ENCODE assay signal across 8 cellular contexts in genomic region chr19:18593367-18594095, GRCh38. TPM values are rescaled to one million over a fixed set of nuclear protein-coding genes. Genes with fewer than 3 reads are reported as not detected.
DNase-seq lines count a peak whose midpoint lies in the region; ATAC-seq and TF ChIP-seq lines count a peak whose summit lies in the region.
"Had no signal": no experiment of that assay in that cellular context is flagged by ENCODE, and none has a peak within 500 bp of the region (broad histone marks: within the 10 kb centered on the region; RNA-seq: fewer than 3 reads in every experiment).

No MANE protein-coding gene starts in this region.

- TF ChIP-seq CTCF in DOHH2 (IDR thresholded peaks at IDR 0.05; ENCODE audit: low read depth, low read length, poor library complexity, severe bottlenecking): no peak
- no peak for TF ChIP-seq CTCF in dorsolateral prefrontal cortex (IDR thresholded peaks at IDR 0.05 in 54 of 56, conservative IDR thresholded peaks at IDR 0.05 in 2 of 56; ENCODE audit: low read depth in 1 of 56, partially characterized antibody in 56 of 56)
- no peak for TF ChIP-seq CTCF in neutrophil (IDR thresholded peaks at IDR 0.05)

- TF ChIP-seq RAD21 in Ishikawa (IDR thresholded peaks at IDR 0.05; ENCODE audit: low read depth): no peak

- peaks cover 54% of the 10 kb centered on the region for H3K4me1 ChIP-seq in DOHH2 (ENCODE audit: control insufficient read depth, low read length)
- peaks cover 29 to 32% of the 10 kb centered on the region in 2 experiments for H3K4me1 ChIP-seq in neutrophil (ENCODE audit: control insufficient read depth in 1 of 2, insufficient read depth in 1 of 2, low read depth in 1 of 2, low read length in 1 of 2)

- intact Hi-C loops in dorsolateral prefrontal cortex (cut with DNase I): loop anchor here (2.0 to 5.0 kb wide), 8 partner anchors 79 to 324 kb away; partner anchors contain the start of genes COPE (in 1 of the 2) and DDX49 (in 1 of the 2)

- DNase-seq in dorsolateral prefrontal cortex: no peak
- DNase-seq in NCI-H526 (lab: John Stamatoyannopoulos, UW): no peak
- DNase-seq in stimulated activated naive CD4-positive, alpha-beta T cell treated with Interleukin-2 at 50 U/mL for 16 hours (lab: John Stamatoyannopoulos, UW): no peak

- no peaks in the 10 kb centered on the region for H4K20me1 ChIP-seq in DOHH2 (ENCODE audit: control insufficient read depth, insufficient read depth, low read depth, low read length)

- peak overlapping the region; percentile 32; the same call in 1 of the 2 replicates for H3K27ac ChIP-seq in DOHH2 (ENCODE audit: low read depth, low read length)
- peak overlapping the region in 30 of 59 donors; percentile 2 to 75 (median 48) for H3K27ac ChIP-seq in dorsolateral prefrontal cortex
- H3K27ac ChIP-seq in neutrophil: peak overlapping the region; percentile 57

- no peaks in the 10 kb centered on the region for H3K9me3 ChIP-seq in DOHH2 (ENCODE audit: control insufficient read depth, insufficient read depth, low read length)
- no peaks in the 10 kb centered on the region for H3K9me3 ChIP-seq in neutrophil

- peaks cover 18% of the 10 kb centered on the region for H3K79me2 ChIP-seq in DOHH2 (ENCODE audit: control insufficient read depth, low read length)

- no peaks in the 10 kb centered on the region for H3K9me2 ChIP-seq in DOHH2 (replicated peaks; ENCODE audit: control insufficient read depth, low read length)

- TF ChIP-seq EP300 in Ishikawa (IDR thresholded peaks at IDR 0.05; ENCODE audit: borderline replicate concordance): no peak

- no peaks in the 10 kb centered on the region for H3K27me3 ChIP-seq in DOHH2 (ENCODE audit: control insufficient read depth, low read length)
- H3K27me3 ChIP-seq in dorsolateral prefrontal cortex: peaks cover 0 to 18% (median 7%) of the 10 kb centered on the region in 45 donors
- peaks cover 57% of the 10 kb centered on the region for H3K27me3 ChIP-seq in neutrophil

- peaks cover 9% of the 10 kb centered on the region for H3F3A ChIP-seq in DOHH2 (ENCODE audit: control insufficient read depth, insufficient read depth)

- H3K36me3 ChIP-seq in DOHH2 (ENCODE audit: control insufficient read depth, low read length): peaks cover 22% of the 10 kb centered on the region
- no peaks in the 10 kb centered on the region for H3K36me3 ChIP-seq in neutrophil

- peak overlapping the region; percentile 89 for H3K4me2 ChIP-seq in DOHH2 (ENCODE audit: low read length)

- H3K4me3 ChIP-seq in DOHH2 (ENCODE audit: low read length) (peak overlapping the region; percentile 77), dorsolateral prefrontal cortex (peak overlapping the region in 36 of 59 donors; percentile 17 to 65 (median 54)), neutrophil (ENCODE audit: low read depth in 1 of 2, low read length in 1 of 2) (no peak overlapping the region)

- ATAC-seq in GM18511 (IDR thresholded peaks at IDR 0.05; ENCODE audit: unreplicated experiment): no peak

TF ChIP-seq in Ishikawa, 13 proteins besides CTCF, POLR2A, EP300 and RAD21:
- TF ChIP-seq EGR1 (IDR thresholded peaks at IDR 0.05) (no peak), NFIC (IDR thresholded peaks at IDR 0.05) (peak; percentile 86)

RNA-seq across cellular contexts. Expression of gene REX1BD, which starts 4.9 kb away (rescaled TPM):
- 100 to 1,000 TPM in 33 of 120 experiments, 10 to 100 TPM in 87; 49.9 to 127 (median 88.9) TPM for total RNA-seq in dorsolateral prefrontal cortex

RNA-seq across cellular contexts. Expression of gene CRLF1, which starts 13.1 kb away (rescaled TPM):
- 100 to 1,000 TPM in 2 of 120 experiments, 10 to 100 TPM in 117, 1 to 10 TPM in 1; 5.0 to 148 (median 44.3) TPM for total RNA-seq in dorsolateral prefrontal cortex

RNA-seq across cellular contexts. Expression of gene TMEM59L, which starts 19.1 kb away (rescaled TPM):
- total RNA-seq in dorsolateral prefrontal cortex: 100 to 1,000 TPM; 128 to 572 (median 372) TPM
- total RNA-seq: RPMI7951 had no signal

RNA-seq across cellular contexts. Expression of gene UBA52, which starts 21.9 kb away (rescaled TPM):
- 100 to 1,000 TPM; 378 to 577 (median 453) TPM for total RNA-seq in dorsolateral prefrontal cortex

RNA-seq across cellular contexts. Expression of gene KXD1, which starts 35.9 kb away (rescaled TPM):
- 10 to 100 TPM; 46.5 to 90.8 (median 64.8) TPM for total RNA-seq in dorsolateral prefrontal cortex

Comparison
In these comparisons a context has a peak if more than half of its experiments do, and no peak if none do; other contexts are left out.
1. H3K4me3 ChIP-seq: peak in DOHH2 (single experiment) and dorsolateral prefrontal cortex (36 of 59); none in neutrophil (0 of 2).
2. Peak in every context shown above with its lines, with median percentiles within 50 percentile points of each other: H3K27ac ChIP-seq.